Comparison of ENCODE assay signal across 18 cellular contexts in the genomic region with DNA sequence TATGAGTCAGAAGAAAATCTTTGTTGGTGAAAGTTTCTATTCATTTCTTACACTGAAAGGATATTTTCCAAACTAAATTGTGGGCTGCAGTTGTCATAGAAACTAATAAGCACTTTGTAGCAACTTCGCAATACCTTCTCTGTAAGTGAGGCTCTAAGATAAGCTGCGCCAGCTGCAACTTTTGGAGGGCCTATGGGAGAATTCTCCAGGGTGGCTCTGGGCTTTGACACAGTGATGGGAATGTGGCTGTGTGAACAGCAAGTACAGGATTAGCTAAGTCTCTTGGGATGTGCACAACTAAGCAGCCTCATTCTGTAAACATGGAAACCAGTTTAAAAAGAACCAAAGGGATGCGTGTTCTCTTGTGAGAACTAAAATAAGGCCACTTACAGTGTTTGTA.
DNase-seq lines count a peak whose midpoint lies in the region; TF ChIP-seq lines count a peak whose summit lies in the region.
"Had no signal": no experiment of that assay in that cellular context is flagged by ENCODE, and none has a peak within 500 bp of the region (broad histone marks: within the 10 kb centered on the region; RNA-seq: fewer than 3 reads in every experiment).

No MANE protein-coding gene starts in this region.

- WGBS in hepatocyte (ENCODE audit: low lambda C conversion rate, missing lambda C conversion rate), result 68% methylated on average over 3 of the region's 3 CpGs
- WGBS in esophagus muscularis mucosa, result 68% methylated on average over 3 of the region's 3 CpGs

- POLR2A ChIA-PET in Caco-2 (lab: Charles Lee), result no interaction called here

- H3K4me3 ChIP-seq in fibroblast of pulmonary artery (replicated peaks; ENCODE audit: low read depth, low read length), result no peak overlapping the region
- H3K4me3 ChIP-seq in hepatocyte, result no peak overlapping the region
- no peak overlapping the region for H3K4me3 ChIP-seq in tibial artery
- H3K4me3 ChIP-seq in Caco-2 (ENCODE audit: low read depth, low read length), result no peak overlapping the region
- no peak overlapping the region for H3K4me3 ChIP-seq in esophagus muscularis mucosa
- H3K4me3 ChIP-seq: GM23338, MG63, SJSA1 had no signal

- no TSS peak for BruUV-seq in Caco-2 (replicated peaks; lab: Mats Ljungman, UMichigan)

- no peak overlapping the region for H2AFZ ChIP-seq in hepatocyte
- H2AFZ ChIP-seq: GM23338 had no signal

- no peak for TF ChIP-seq POLR2A in esophagus muscularis mucosa (IDR thresholded peaks at IDR 0.05; ENCODE audit: low read depth)

- DNase-seq in NCI-H82 (lab: John Stamatoyannopoulos, UW) (peak; percentile 55), fibroblast of pulmonary artery (ENCODE audit: low read depth) (peak; percentile 46), hepatocyte (ENCODE audit: low spot score) (peak; percentile 27), tibial artery (peak; percentile 43 to 83), Caco-2 (no peak), KBM-7 (no peak), esophagus muscularis mucosa (ENCODE audit: extremely low spot score) (no peak)
- DNase-seq: ACHN; CD4-positive, alpha-beta T cell; DND-41; GDM1; MG63; NCI-H1092 treated with DMSO at 0.1 percent for 48 hours; NCI-H1694 treated with DMSO at 0.1 percent for 48 hours; NCI-H774 had no signal

- H3K36me3 Mint-ChIP-seq in Caco-2 (ENCODE audit: insufficient read depth, unreplicated experiment), result no peaks in the 10 kb centered on the region

- H3K9me3 Mint-ChIP-seq in Caco-2 (ENCODE audit: unreplicated experiment), result peaks cover 5% of the 10 kb centered on the region
- H3K9me3 Mint-ChIP-seq: CD4-positive, alpha-beta T cell had no signal

- no peaks in the 10 kb centered on the region for H3K27me3 ChIP-seq in hepatocyte
- H3K27me3 ChIP-seq in tibial artery, result no peaks in the 10 kb centered on the region
- no peaks in the 10 kb centered on the region for H3K27me3 ChIP-seq in Caco-2 (replicated peaks; ENCODE audit: control insufficient read depth, insufficient read depth, low read length)
- H3K27me3 ChIP-seq in esophagus muscularis mucosa, result no peaks in the 10 kb centered on the region
- H3K27me3 ChIP-seq: MG63, SJSA1 had no signal

- no peaks in the 10 kb centered on the region for H4K20me1 ChIP-seq in hepatocyte (ENCODE audit: insufficient read depth, poor library complexity, severe bottlenecking)

- no peaks in the 10 kb centered on the region for H3K9me2 ChIP-seq in hepatocyte (replicated peaks; ENCODE audit: insufficient read depth)

- no peak overlapping the region for H3K27ac Mint-ChIP-seq in Caco-2 (ENCODE audit: unreplicated experiment)
- H3K27ac Mint-ChIP-seq: CD4-positive, alpha-beta T cell; GM23338 had no signal

- intact Hi-C loops in tibial artery (cut with DNase I; ENCODE audit: low total_unique reads), result no loop called here
- intact Hi-C loops in Caco-2 (cut with micrococcal nuclease; ENCODE audit: unreplicated experiment), result no loop called here
- intact Hi-C loops in esophagus muscularis mucosa (cut with DNase I), result no loop called here

- H3K9me3 ChIP-seq in hepatocyte (ENCODE audit: low read depth) (no peaks in the 10 kb centered on the region), tibial artery (no peaks in the 10 kb centered on the region), Caco-2 (no peaks in the 10 kb centered on the region), esophagus muscularis mucosa (no peaks in the 10 kb centered on the region)
- H3K9me3 ChIP-seq: MG63, SJSA1 had no signal

- TF ChIP-seq EP300 in esophagus muscularis mucosa (IDR thresholded peaks at IDR 0.05), result no peak

- no peaks in the 10 kb centered on the region for H3K36me3 ChIP-seq in hepatocyte (replicated peaks; ENCODE audit: insufficient read depth, low read depth)
- no peaks in the 10 kb centered on the region for H3K36me3 ChIP-seq in tibial artery
- no peaks in the 10 kb centered on the region for H3K36me3 ChIP-seq in Caco-2 (ENCODE audit: control insufficient read depth, insufficient read depth, low read length)
- no peaks in the 10 kb centered on the region for H3K36me3 ChIP-seq in esophagus muscularis mucosa
- H3K36me3 ChIP-seq: MG63, SJSA1 had no signal

- no peak overlapping the region for H3K4me3 Mint-ChIP-seq in Caco-2 (ENCODE audit: unreplicated experiment)
- H3K4me3 Mint-ChIP-seq: CD4-positive, alpha-beta T cell; GM23338 had no signal

- TF ChIP-seq CTCF in fibroblast of pulmonary artery (IDR thresholded peaks at IDR 0.05; ENCODE audit: low read length, missing control alignments) (no peak), hepatocyte (IDR thresholded peaks at IDR 0.05; ENCODE audit: poor library complexity) (no peak), tibial artery (IDR thresholded peaks at IDR 0.05) (no peak), Caco-2 (IDR thresholded peaks at IDR 0.05; ENCODE audit: insufficient read depth in 1 of 2, low read depth in 1 of 2, low read length in 1 of 2, severe bottlenecking in 1 of 2, unreplicated experiment in 1 of 2) (no peak), esophagus muscularis mucosa (IDR thresholded peaks at IDR 0.05) (no peak)

- H3K4me2 ChIP-seq in hepatocyte, result no peak overlapping the region
- H3K4me2 ChIP-seq: GM23338 had no signal

- H3K27me3 Mint-ChIP-seq in Caco-2 (ENCODE audit: insufficient read depth, unreplicated experiment), result no peaks in the 10 kb centered on the region
- H3K27me3 Mint-ChIP-seq: CD4-positive, alpha-beta T cell had no signal

- H3K27ac ChIP-seq in hepatocyte (no peak overlapping the region), tibial artery (peak overlapping the region; percentile 47 to 56), esophagus muscularis mucosa (replicated peaks in 1 of 4) (no peak overlapping the region)
- H3K27ac ChIP-seq: HL-60, SJSA1 had no signal

- H3K79me2 ChIP-seq in hepatocyte, result no peaks in the 10 kb centered on the region

- in situ Hi-C loops in KBM-7 (cut with MboI; ENCODE audit: low pct_unique_long_range_greater_than_20kb, low sequenced_read_pairs), result no loop called here

- no peaks in the 10 kb centered on the region for H3K4me1 Mint-ChIP-seq in Caco-2 (ENCODE audit: low read depth, unreplicated experiment)
- H3K4me1 Mint-ChIP-seq: GM23338 had no signal

- H3K4me1 ChIP-seq in hepatocyte (ENCODE audit: insufficient read depth) (no peaks in the 10 kb centered on the region), tibial artery (peaks cover 0 to 27% (median 0%) of the 10 kb centered on the region in 4 donors), Caco-2 (no peaks in the 10 kb centered on the region), esophagus muscularis mucosa (peaks cover 0 to 1% (median 0%) of the 10 kb centered on the region in 4 donors)
- H3K4me1 ChIP-seq: SJSA1 had no signal

- CTCF ChIA-PET in Caco-2 (lab: Charles Lee), result no interaction called here

Comparison
In these comparisons a context has a peak if more than half of its experiments do, and no peak if none do; other contexts are left out.
1. DNase-seq: peak in NCI-H82 (single experiment), fibroblast of pulmonary artery (single experiment), hepatocyte (single experiment) and tibial artery (2 of 2); none in Caco-2 (0 of 2), KBM-7 (single experiment) and esophagus muscularis mucosa (single experiment).
2. H3K27ac ChIP-seq: peak in tibial artery (2 of 2); none in hepatocyte (single experiment) and esophagus muscularis mucosa (0 of 4).